21 cellular contexts compared by ENCODE assay signal in the genomic region with DNA sequence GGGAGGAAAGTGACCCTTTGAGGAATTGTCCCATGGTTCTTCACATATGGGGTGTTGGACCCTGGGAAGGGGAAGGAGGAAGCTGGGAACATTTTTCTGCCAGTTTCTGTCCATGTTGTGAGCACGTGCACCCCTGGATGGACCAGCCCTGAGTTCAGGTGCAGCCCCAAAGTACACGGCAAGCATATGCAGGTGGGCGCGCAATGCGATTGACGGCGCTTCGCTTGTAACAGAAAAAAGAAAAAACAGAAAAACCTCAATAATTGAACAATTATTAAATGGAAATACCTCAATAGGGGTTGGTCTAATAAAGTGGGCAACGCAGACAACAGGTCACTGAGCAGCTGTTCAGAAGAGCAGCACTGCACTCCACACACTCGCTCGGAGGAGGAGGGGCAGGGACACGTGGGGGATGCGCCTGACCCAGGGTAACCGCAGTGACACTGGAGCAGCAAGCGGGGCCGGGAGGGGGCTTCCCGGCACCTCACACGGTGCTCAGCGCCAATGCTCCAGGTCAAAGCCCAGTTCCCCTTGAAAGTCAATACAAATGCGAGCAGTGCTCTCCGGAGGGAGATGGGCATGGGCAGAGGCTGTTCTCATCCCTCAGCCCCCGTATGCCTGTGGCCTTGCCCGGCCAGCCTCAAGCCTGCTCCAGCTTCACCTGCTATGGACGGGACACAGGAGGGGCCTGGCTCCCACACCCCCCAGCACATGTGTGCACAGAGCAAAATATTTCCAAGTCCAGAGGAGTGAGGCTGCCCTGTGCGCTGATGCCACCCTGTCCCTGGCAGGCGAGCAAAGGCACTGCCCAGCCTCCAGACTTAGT. TPM values are rescaled to one million over a fixed set of nuclear protein-coding genes. Genes with fewer than 3 reads are reported as not detected.
"Had no signal": no experiment of that assay in that cellular context is flagged by ENCODE, and none has a peak within 500 bp of the region (broad histone marks: within the 10 kb centered on the region; RNA-seq: fewer than 3 reads in every experiment).

No MANE protein-coding gene starts in this region.

- DNase-seq: activated CD4-positive, CD25-positive, alpha-beta regulatory T cell treated with anti-CD3 and anti-CD28 coated beads, Interleukin-2, amount 50 U/mL, for 72 hours; activated T-cell treated with anti-CD3 and anti-CD28 coated beads, Interleukin-2, amount 50 U/mL, for 24 hours; adrenal gland; central memory CD4-positive, alpha-beta T cell; cortex of kidney; effector CD4-positive, alpha-beta T cell; esophagus squamous epithelium; hippocampal formation; small intestine; stimulated activated naive CD8-positive, alpha-beta T cell treated with anti-CD3 and anti-CD28 coated beads, Interleukin-15, amount 100 ng/mL, for 72 hours had no signal

- H3K4me3 ChIP-seq: adrenal gland, esophagus squamous epithelium, upper lobe of left lung had no signal

- H3K4me1 ChIP-seq: adrenal gland had no signal

- H3K36me3 ChIP-seq: adrenal gland, esophagus squamous epithelium, neutrophil, upper lobe of left lung had no signal

- H3K27ac ChIP-seq: adrenal gland, esophagus squamous epithelium, neutrophil, upper lobe of left lung had no signal

- H3K9me3 ChIP-seq: adrenal gland, esophagus squamous epithelium, neutrophil, upper lobe of left lung had no signal

- ATAC-seq: SK-N-SH treated with all-trans-retinoic acid at 6 μM for 48 hours; stimulated activated naive CD8-positive, alpha-beta T cell treated with anti-CD3 and anti-CD28 coated beads, Interleukin-15, amount 100 ng/mL, for 72 hours had no signal

RNA-seq across cellular contexts. Expression of gene ACTRT2, which starts 6.6 kb away (rescaled TPM):
- total RNA-seq: activated CD8-positive, alpha-beta memory T cell treated with anti-CD3 and anti-CD28 coated beads for 36 hours; adrenal gland; esophagus squamous epithelium; fibroblast of villous mesenchyme; glomerular endothelial cell; lower leg skin; mesothelial cell of epicardium; T-helper 1 cell treated with Interleukin-12 subunit alpha and Interleukin-12 subunit beta and Interleukin-4 antibody, amounts not matched to agents 30 ng/mL and 1 ng/mL, for 36 hours; temporal lobe; upper lobe of left lung had no signal
- polyA plus RNA-seq: adrenal gland, keratinocyte, small intestine had no signal

RNA-seq across cellular contexts. Expression of gene PRDM16, which starts 54.3 kb away (rescaled TPM):
- total RNA-seq: activated CD8-positive, alpha-beta memory T cell treated with anti-CD3 and anti-CD28 coated beads for 36 hours had no signal
